In genomic region chr11:68610452-68611116, GRCh38 we compare ENCODE assay signal across 14 cellular contexts.
DNase-seq lines count a peak whose midpoint lies in the region; ATAC-seq and TF ChIP-seq lines count a peak whose summit lies in the region.
"Had no signal": no experiment of that assay in that cellular context is flagged by ENCODE, and none has a peak within 500 bp of the region (broad histone marks: within the 10 kb centered on the region; RNA-seq: fewer than 3 reads in every experiment).

No MANE protein-coding gene starts in this region.

- in situ Hi-C loops in ACHN (cut with HindIII; ENCODE audit: low pct_ligation_motif_present, low pct_unique_long_range_greater_than_20kb, low sequenced_read_pairs) (no loop called here), astrocyte of the spinal cord (cut with HindIII; ENCODE audit: low sequenced_read_pairs) (no loop called here)

- H3K27me3 Mint-ChIP-seq in CD8-positive, alpha-beta memory T cell: no peaks in the 10 kb centered on the region

- H3K27ac Mint-ChIP-seq in CD8-positive, alpha-beta memory T cell: peak overlapping the region in 2 of 8 donors; percentile 15 to 40

- peak; percentile 12 for DNase-seq in ACHN
- no peak for DNase-seq in HFF-Myc (ENCODE audit: extremely low read depth, low read depth)
- DNase-seq in astrocyte of the spinal cord (ENCODE audit: low read depth, low spot score): no peak
- DNase-seq in kidney epithelial cell (ENCODE audit: low read depth): no peak
- DNase-seq in iPS-NIHi7 (ENCODE audit: extremely low spot score): no peak
- no peak for DNase-seq in CD8-positive, alpha-beta memory T cell
- no peak for DNase-seq in NCI-H187 (lab: John Stamatoyannopoulos, UW)
- DNase-seq: amygdala, KBM-7, NCI-H526 treated with DMSO at 0.1 percent for 48 hours, right lobe of liver, T-helper 2 cell had no signal

- peak; percentile 35 for TF ChIP-seq CTCF in HFF-Myc (IDR thresholded peaks at IDR 0.05; ENCODE audit: low read depth, low read length, missing control alignments)
- peak; percentile 40 for TF ChIP-seq CTCF in astrocyte of the spinal cord (IDR thresholded peaks at IDR 0.05; ENCODE audit: low read depth, low read length)
- peak; percentile 39 for TF ChIP-seq CTCF in kidney epithelial cell (IDR thresholded peaks at IDR 0.05; ENCODE audit: insufficient read depth, low read length, poor library complexity, severe bottlenecking)

- H3K9me3 ChIP-seq in CD8-positive, alpha-beta memory T cell (ENCODE audit: low read length): no peaks in the 10 kb centered on the region
- H3K9me3 ChIP-seq: esophagus muscularis mucosa, right lobe of liver had no signal

- peaks cover 18 to 99% (median 41%) of the 10 kb centered on the region in 3 donors for H3K36me3 Mint-ChIP-seq in CD8-positive, alpha-beta memory T cell

- POLR2A ChIA-PET in CD8-positive, alpha-beta memory T cell (lab: Charles Lee): no interaction called here

- CTCF ChIA-PET in CD8-positive, alpha-beta memory T cell (lab: Charles Lee): no interaction called here

- no peaks in the 10 kb centered on the region for H3K27me3 ChIP-seq in kidney epithelial cell (ENCODE audit: control insufficient read depth, insufficient read depth, low read length)
- no peaks in the 10 kb centered on the region for H3K27me3 ChIP-seq in CD8-positive, alpha-beta memory T cell (ENCODE audit: insufficient read depth, low read length, poor library complexity, severe bottlenecking)
- H3K27me3 ChIP-seq: esophagus muscularis mucosa, right lobe of liver had no signal

- ATAC-seq in GM21825 (IDR thresholded peaks at IDR 0.05; ENCODE audit: unreplicated experiment): no peak

- H3K36me3 ChIP-seq in kidney epithelial cell (ENCODE audit: control insufficient read depth, insufficient read depth, low read length): peaks cover 7% of the 10 kb centered on the region
- peaks cover 87% of the 10 kb centered on the region for H3K36me3 ChIP-seq in CD8-positive, alpha-beta memory T cell (ENCODE audit: insufficient read depth, low read length)

- H3K4me1 Mint-ChIP-seq in CD8-positive, alpha-beta memory T cell: no peaks in the 10 kb centered on the region

- H3K9me3 Mint-ChIP-seq in CD8-positive, alpha-beta memory T cell: no peaks in the 10 kb centered on the region

- H3K4me3 Mint-ChIP-seq in CD8-positive, alpha-beta memory T cell: no peak overlapping the region

- H3K4me1 ChIP-seq in CD8-positive, alpha-beta memory T cell (ENCODE audit: insufficient read depth, low read length): no peaks in the 10 kb centered on the region
- H3K4me1 ChIP-seq: esophagus muscularis mucosa, right lobe of liver had no signal

- no peak overlapping the region for H3K27ac ChIP-seq in CD8-positive, alpha-beta memory T cell (ENCODE audit: low read depth, low read length)
- H3K27ac ChIP-seq: esophagus muscularis mucosa, right lobe of liver had no signal

- H3K4me3 ChIP-seq in HFF-Myc (replicated peaks; ENCODE audit: low read depth, low read length) (no peak overlapping the region), astrocyte of the spinal cord (ENCODE audit: low read depth, low read length) (no peak overlapping the region), kidney epithelial cell (ENCODE audit: low read depth, low read length) (no peak overlapping the region)
- H3K4me3 ChIP-seq in CD8-positive, alpha-beta memory T cell (ENCODE audit: low read length): no peak overlapping the region
- H3K4me3 ChIP-seq: esophagus muscularis mucosa, right lobe of liver had no signal
